1 cellular context compared by ENCODE assay signal in the genomic region with DNA sequence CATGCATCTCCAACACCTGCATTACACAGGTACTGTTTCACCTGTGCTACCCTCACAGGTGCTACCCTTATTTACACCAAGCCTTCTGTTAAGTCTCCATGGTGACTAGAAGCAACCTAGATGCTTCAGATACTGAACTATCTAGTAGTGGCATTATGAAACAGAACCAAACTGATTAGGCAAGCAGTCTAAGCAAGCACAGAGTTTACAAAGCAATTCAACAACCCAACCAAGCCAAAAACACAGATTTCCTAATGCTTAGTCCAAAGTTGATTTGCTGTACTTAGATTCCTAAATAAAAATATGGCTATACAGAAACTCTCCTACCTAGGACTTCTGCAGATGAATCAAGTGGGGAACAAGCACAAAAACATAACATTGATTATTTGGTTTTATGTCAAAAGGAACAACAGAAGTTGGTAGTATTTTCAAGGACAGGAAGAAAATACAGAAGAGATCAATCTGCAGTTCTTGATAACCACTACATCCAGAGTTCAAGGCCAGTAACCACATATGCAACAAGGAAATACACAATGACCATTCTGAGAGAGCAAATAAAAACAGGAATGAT.
TF ChIP-seq lines count a peak whose summit lies in the region.

No MANE protein-coding gene starts in this region.

TF ChIP-seq in IMR-90, 13 proteins besides CTCF, POLR2A, EP300 and RAD21:
- TF ChIP-seq RFX5 (IDR thresholded peaks at IDR 0.05; ENCODE audit: low read depth, low read length) (no peak), MAZ (IDR thresholded peaks at IDR 0.05; ENCODE audit: borderline replicate concordance, low read depth, low read length) (no peak), SMC3 (IDR thresholded peaks at IDR 0.05; ENCODE audit: low read depth, low read length) (no peak), NFE2L2 (IDR thresholded peaks at IDR 0.05; ENCODE audit: low read depth, low read length) (no peak), RCOR1 (IDR thresholded peaks at IDR 0.05; ENCODE audit: insufficient replicate concordance, low read length) (no peak), CHD1 (IDR thresholded peaks at IDR 0.05; ENCODE audit: low read depth, low read length) (no peak), MXI1 (IDR thresholded peaks at IDR 0.05; ENCODE audit: borderline replicate concordance, low read depth, low read length) (no peak), BHLHE40 (IDR thresholded peaks at IDR 0.05; ENCODE audit: low read depth, low read length) (no peak), CEBPB (IDR thresholded peaks at IDR 0.05; ENCODE audit: low read depth, low read length) (no peak), FOS (IDR thresholded peaks at IDR 0.05; ENCODE audit: low read depth, low read length) (no peak), MAFK (IDR thresholded peaks at IDR 0.05; ENCODE audit: low read depth, low read length) (no peak)
- TF ChIP-seq, protein P1, sequence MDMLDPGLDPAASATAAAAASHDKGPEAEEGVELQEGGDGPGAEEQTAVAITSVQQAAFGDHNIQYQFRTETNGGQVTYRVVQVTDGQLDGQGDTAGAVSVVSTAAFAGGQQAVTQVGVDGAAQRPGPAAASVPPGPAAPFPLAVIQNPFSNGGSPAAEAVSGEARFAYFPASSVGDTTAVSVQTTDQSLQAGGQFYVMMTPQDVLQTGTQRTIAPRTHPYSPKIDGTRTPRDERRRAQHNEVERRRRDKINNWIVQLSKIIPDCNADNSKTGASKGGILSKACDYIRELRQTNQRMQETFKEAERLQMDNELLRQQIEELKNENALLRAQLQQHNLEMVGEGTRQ (IDR thresholded peaks at IDR 0.05; ENCODE audit: low read depth, low read length) = no peak
- TF ChIP-seq, protein P2, sequence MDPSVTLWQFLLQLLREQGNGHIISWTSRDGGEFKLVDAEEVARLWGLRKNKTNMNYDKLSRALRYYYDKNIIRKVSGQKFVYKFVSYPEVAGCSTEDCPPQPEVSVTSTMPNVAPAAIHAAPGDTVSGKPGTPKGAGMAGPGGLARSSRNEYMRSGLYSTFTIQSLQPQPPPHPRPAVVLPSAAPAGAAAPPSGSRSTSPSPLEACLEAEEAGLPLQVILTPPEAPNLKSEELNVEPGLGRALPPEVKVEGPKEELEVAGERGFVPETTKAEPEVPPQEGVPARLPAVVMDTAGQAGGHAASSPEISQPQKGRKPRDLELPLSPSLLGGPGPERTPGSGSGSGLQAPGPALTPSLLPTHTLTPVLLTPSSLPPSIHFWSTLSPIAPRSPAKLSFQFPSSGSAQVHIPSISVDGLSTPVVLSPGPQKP (IDR thresholded peaks at IDR 0.05; ENCODE audit: borderline replicate concordance, low read depth, low read length) = no peak
